In genomic region chr6:100968934-100969333, GRCh38 we compare ENCODE assay signal across 2 cellular contexts.
TF ChIP-seq lines count a peak whose summit lies in the region.

No MANE protein-coding gene starts in this region.

TF ChIP-seq in HepG2, 621 proteins besides CTCF, POLR2A, EP300 and RAD21 (continued from another document):
- peak; percentile 42 for TF ChIP-seq YY1 (IDR thresholded peaks at IDR 0.05; ENCODE audit: insufficient read depth, insufficient replicate concordance, low read depth, low read length)
- TF ChIP-seq HDAC1 (CRISPR knock-in tag; IDR thresholded peaks at IDR 0.05): no peak
- TF ChIP-seq HOXD1 (CRISPR knock-in tag; IDR thresholded peaks at IDR 0.05): no peak
- no peak for TF ChIP-seq SPEN (CRISPR knock-in tag; IDR thresholded peaks at IDR 0.05; ENCODE audit: low read depth)
- no peak for TF ChIP-seq FOXA1 (IDR thresholded peaks at IDR 0.05)
- peak; percentile 70 for TF ChIP-seq FOXA1 (CRISPR knock-in tag; IDR thresholded peaks at IDR 0.05)
- no peak for TF ChIP-seq ZNF20 (CRISPR knock-in tag; IDR thresholded peaks at IDR 0.05)
- TF ChIP-seq FOXA3 (CRISPR knock-in tag; IDR thresholded peaks at IDR 0.05): peak; percentile 52; the same call in 1 of the 2 replicates
- TF ChIP-seq PITX1 (CRISPR knock-in tag; IDR thresholded peaks at IDR 0.05): peak; percentile 68; the same call in 1 of the 2 replicates
- peak; percentile 68 for TF ChIP-seq ZNF281 (CRISPR knock-in tag; IDR thresholded peaks at IDR 0.05; ENCODE audit: borderline replicate concordance)

TF ChIP-seq in HEK293T, 16 proteins besides CTCF, POLR2A, EP300 and RAD21 (continued from another document):
- TF ChIP-seq SP1 (IDR thresholded peaks at IDR 0.05): no peak
- no peak for TF ChIP-seq HDGF (IDR thresholded peaks at IDR 0.05; ENCODE audit: borderline replicate concordance)
- no peak for TF ChIP-seq CTBP1 (IDR thresholded peaks at IDR 0.05; ENCODE audit: borderline replicate concordance)
- no peak for TF ChIP-seq FOXM1 (IDR thresholded peaks at IDR 0.05; ENCODE audit: borderline replicate concordance)
- TF ChIP-seq FOXK2 (IDR thresholded peaks at IDR 0.05): no peak
- no peak for TF ChIP-seq LEF1 (IDR thresholded peaks at IDR 0.05; ENCODE audit: borderline replicate concordance)
